ENCODE assay signal across 11 cellular contexts in the genomic region with DNA sequence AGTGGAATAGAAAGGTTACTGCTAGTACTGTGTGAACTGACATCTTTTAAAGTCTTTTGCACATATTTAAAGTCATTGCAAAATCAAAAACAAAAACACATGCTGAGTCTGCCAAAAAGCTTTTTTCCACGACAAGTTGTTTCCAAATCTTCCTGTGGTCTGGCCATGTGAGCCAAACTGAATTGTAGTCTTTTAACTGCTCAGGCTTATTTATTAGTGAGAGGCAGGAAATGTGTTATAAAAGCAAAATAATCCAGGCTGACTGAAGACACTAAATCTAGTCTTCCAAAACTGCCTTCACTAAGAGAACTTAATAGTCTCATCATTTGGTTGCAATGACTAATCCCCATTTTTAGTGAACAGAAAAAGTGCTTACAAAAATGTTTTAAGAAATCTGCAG. TPM values are rescaled to one million over a fixed set of nuclear protein-coding genes. Genes with fewer than 3 reads are reported as not detected.
DNase-seq lines count a peak whose midpoint lies in the region; ATAC-seq, FAIRE-seq and TF ChIP-seq lines count a peak whose summit lies in the region.
"Had no signal": no experiment of that assay in that cellular context is flagged by ENCODE, and none has a peak within 500 bp of the region (broad histone marks: within the 10 kb centered on the region; RNA-seq: fewer than 3 reads in every experiment).

No MANE protein-coding gene starts in this region.

- dilution Hi-C loops in keratinocyte (cut with MboI; ENCODE audit: extremely low pct_ligation_motif_present, low sequenced_read_pairs) = no loop called here

- peaks cover 83% of the 10 kb centered on the region for H3K4me1 Mint-ChIP-seq in activated T-cell treated with anti-CD3 and anti-CD28 coated beads, Interleukin-2, amount 50 U/mL, for 24 hours (ENCODE audit: low read depth)
- H3K4me1 Mint-ChIP-seq in activated naive CD8-positive, alpha-beta T cell treated with anti-CD3 and anti-CD28 coated beads, Interleukin-2, amount 50 U/mL, for 24 hours = peaks cover 80% of the 10 kb centered on the region

- peak overlapping the region; percentile 26 for H3K4me2 ChIP-seq in keratinocyte (ENCODE audit: control insufficient read depth, extremely low read depth, insufficient read depth, low read depth, low read length)

- H3K27me3 ChIP-seq in keratinocyte (ENCODE audit: control insufficient read depth, extremely low read depth, insufficient read depth, low read length) = no peaks in the 10 kb centered on the region
- H3K27me3 ChIP-seq in suprapubic skin = no peaks in the 10 kb centered on the region

- peaks cover 20% of the 10 kb centered on the region for H3K79me2 ChIP-seq in keratinocyte (ENCODE audit: control insufficient read depth, insufficient read depth, low read length)

- ATAC-seq in activated naive CD8-positive, alpha-beta T cell treated with anti-CD3 and anti-CD28 coated beads, Interleukin-2, amount 50 U/mL, for 24 hours = no peak
- ATAC-seq in HG02884 (IDR thresholded peaks at IDR 0.05; ENCODE audit: unreplicated experiment) = no peak

- H3K9ac ChIP-seq in keratinocyte (ENCODE audit: control insufficient read depth, extremely low read depth, insufficient read depth, low read length) = no peak overlapping the region

- peaks cover 61% of the 10 kb centered on the region for H3K36me3 Mint-ChIP-seq in activated T-cell treated with anti-CD3 and anti-CD28 coated beads, Interleukin-2, amount 50 U/mL, for 24 hours (ENCODE audit: low read depth)
- H3K36me3 Mint-ChIP-seq in activated naive CD8-positive, alpha-beta T cell treated with anti-CD3 and anti-CD28 coated beads, Interleukin-2, amount 50 U/mL, for 24 hours (ENCODE audit: low read depth) = peaks cover 54% of the 10 kb centered on the region

- no peaks in the 10 kb centered on the region for H3K9me3 ChIP-seq in keratinocyte (ENCODE audit: control insufficient read depth, low read depth, low read length)
- no peaks in the 10 kb centered on the region for H3K9me3 ChIP-seq in suprapubic skin

- TF ChIP-seq CTCF in keratinocyte (optimal IDR thresholded peaks at IDR 0.05 in 1 of 3, IDR thresholded peaks at IDR 0.05 in 1 of 3, conservative IDR thresholded peaks at IDR 0.05 in 1 of 3; ENCODE audit: extremely low read depth in 1 of 3, insufficient read depth in 2 of 3, low read length in 3 of 3) (no peak), suprapubic skin (IDR thresholded peaks at IDR 0.05) (no peak)

- H3K27me3 Mint-ChIP-seq in activated T-cell treated with anti-CD3 and anti-CD28 coated beads, Interleukin-2, amount 50 U/mL, for 24 hours = no peaks in the 10 kb centered on the region
- H3K27me3 Mint-ChIP-seq in activated naive CD8-positive, alpha-beta T cell treated with anti-CD3 and anti-CD28 coated beads, Interleukin-2, amount 50 U/mL, for 24 hours = no peaks in the 10 kb centered on the region

- WGBS in suprapubic skin = 3% methylated on average over 1 of the region's 1 CpG

- H3K27ac Mint-ChIP-seq in activated T-cell treated with anti-CD3 and anti-CD28 coated beads, Interleukin-2, amount 50 U/mL, for 24 hours = peak overlapping the region; percentile 98
- H3K27ac Mint-ChIP-seq in activated naive CD8-positive, alpha-beta T cell treated with anti-CD3 and anti-CD28 coated beads, Interleukin-2, amount 50 U/mL, for 24 hours = peak overlapping the region; percentile 99

- no peaks in the 10 kb centered on the region for H3K9me1 ChIP-seq in keratinocyte (ENCODE audit: control insufficient read depth, extremely low read depth, insufficient read depth, low read length)

- H4K20me1 ChIP-seq in keratinocyte (ENCODE audit: control insufficient read depth, extremely low read depth, insufficient read depth, low read length) = no peaks in the 10 kb centered on the region

- FAIRE-seq in keratinocyte (lab: Jason Lieb, UNC) = no peak

- DNase-seq in activated T-cell treated with anti-CD3 and anti-CD28 coated beads, Interleukin-2, amount 50 U/mL, for 24 hours = no peak
- no peak for DNase-seq in activated T-cell treated with anti-CD3 and anti-CD28 coated beads, Interleukin-2, amount 50 U/mL, for 1 hour
- DNase-seq in activated naive CD8-positive, alpha-beta T cell treated with anti-CD3 and anti-CD28 coated beads, Interleukin-2, amount 50 U/mL, for 24 hours = no peak
- no peak for DNase-seq in keratinocyte (ENCODE audit: low read depth, low spot score)
- no peak for DNase-seq in suprapubic skin (ENCODE audit: low spot score in 2 of 2)
- no peak for DNase-seq in occipital lobe (lab: John Stamatoyannopoulos, UW)
- no peak for DNase-seq in stimulated activated CD4-positive, alpha-beta T cell treated with anti-CD3 and anti-CD28 coated beads, Interleukin-4, amount 100 ng/mL, for 4 hours

- no peak for TF ChIP-seq POLR2A in suprapubic skin (IDR thresholded peaks at IDR 0.05)

- H3K9me3 Mint-ChIP-seq in activated T-cell treated with anti-CD3 and anti-CD28 coated beads, Interleukin-2, amount 50 U/mL, for 24 hours = no peaks in the 10 kb centered on the region
- no peaks in the 10 kb centered on the region for H3K9me3 Mint-ChIP-seq in activated naive CD8-positive, alpha-beta T cell treated with anti-CD3 and anti-CD28 coated beads, Interleukin-2, amount 50 U/mL, for 24 hours

- H3K4me1 ChIP-seq in keratinocyte (ENCODE audit: control insufficient read depth, extremely low read depth, insufficient read depth, low read length) (peaks cover 14% of the 10 kb centered on the region), suprapubic skin (peaks cover 38% of the 10 kb centered on the region)

- H3K4me3 Mint-ChIP-seq in activated T-cell treated with anti-CD3 and anti-CD28 coated beads, Interleukin-2, amount 50 U/mL, for 24 hours = peak overlapping the region; percentile 97
- H3K4me3 Mint-ChIP-seq in activated naive CD8-positive, alpha-beta T cell treated with anti-CD3 and anti-CD28 coated beads, Interleukin-2, amount 50 U/mL, for 24 hours = peak overlapping the region; percentile 99

- no peak overlapping the region for H3K27ac ChIP-seq in keratinocyte (ENCODE audit: control insufficient read depth, insufficient read depth, low read length)
- H3K27ac ChIP-seq in suprapubic skin = peak overlapping the region; percentile 45

- no peak overlapping the region for H3K4me3 ChIP-seq in keratinocyte (ENCODE audit: control insufficient read depth in 2 of 3, extremely low read depth in 1 of 3, insufficient read depth in 2 of 3, low read depth in 1 of 3, low read length in 3 of 3)
- H3K4me3 ChIP-seq in suprapubic skin = no peak overlapping the region

- peaks cover 0 to 1% of the 10 kb centered on the region in 2 experiments for H3K36me3 ChIP-seq in keratinocyte (ENCODE audit: control insufficient read depth in 2 of 2, extremely low read depth in 1 of 2, insufficient read depth in 2 of 2, low read length in 2 of 2)
- H3K36me3 ChIP-seq in suprapubic skin = no peaks in the 10 kb centered on the region

- no peak for TF ChIP-seq EP300 in suprapubic skin (IDR thresholded peaks at IDR 0.05)

- H2AFZ ChIP-seq in keratinocyte (ENCODE audit: control insufficient read depth, low read length) = no peak overlapping the region

RNA-seq across cellular contexts. Expression of a gene that starts 2.3 kb away (rescaled TPM):
- 12.4 to 21.1 TPM (median 16.2 TPM) in 3 replicates for polyA plus RNA-seq in keratinocyte
- polyA plus RNA-seq in keratinocyte (2011; ENCODE audit: low read depth) = 24.8 TPM
- polyA plus RNA-seq in keratinocyte (2011; cell fraction: cytosol; rRNA removed) = 11.5 and 22.1 TPM in 2 replicates
- 8.5 and 10.7 TPM in 2 replicates for polyA plus RNA-seq in keratinocyte (2011; cell fraction: nucleus; rRNA removed)
- 11.9 and 12.9 TPM in 2 replicates for polyA plus RNA-seq in keratinocyte (2012; ENCODE audit: low replicate concordance)
- 1.2 to 6.6 TPM (median 3.4 TPM) in 3 replicates for polyA minus RNA-seq in keratinocyte
- 6.3 TPM for polyA minus RNA-seq in keratinocyte (2011; cell fraction: cytosol; rRNA and poly(A)+ RNA removed)
- polyA minus RNA-seq in keratinocyte (2011; cell fraction: nucleus; rRNA and poly(A)+ RNA removed) = 2.0 and 3.7 TPM in 2 replicates
- total RNA-seq in suprapubic skin (10 to 100 TPM; 12.9 to 22.1 (median 17.9) TPM), occipital lobe (17.6 TPM)

RNA-seq across cellular contexts. Expression of a gene that starts 14.3 kb away (rescaled TPM):
- polyA plus RNA-seq in keratinocyte = not detected in 3 replicates
- not detected for polyA plus RNA-seq in keratinocyte (2011; ENCODE audit: low read depth)
- not detected in 2 replicates for polyA plus RNA-seq in keratinocyte (2011; cell fraction: cytosol; rRNA removed)
- not detected in 2 replicates for polyA plus RNA-seq in keratinocyte (2011; cell fraction: nucleus; rRNA removed)
- polyA plus RNA-seq in keratinocyte (2012; ENCODE audit: low replicate concordance) = not detected in 2 replicates
- not detected in 3 replicates for polyA minus RNA-seq in keratinocyte
- not detected for polyA minus RNA-seq in keratinocyte (2011; cell fraction: cytosol; rRNA and poly(A)+ RNA removed)
- not detected in 2 replicates for polyA minus RNA-seq in keratinocyte (2011; cell fraction: nucleus; rRNA and poly(A)+ RNA removed)
- total RNA-seq in suprapubic skin = not detected
- total RNA-seq in occipital lobe = not detected

RNA-seq across cellular contexts. Expression of a gene that starts 37.0 kb away (rescaled TPM):
- polyA plus RNA-seq in keratinocyte = 2.4 TPM in 1 of 3 replicates, not detected in the others
- not detected for polyA plus RNA-seq in keratinocyte (2011; ENCODE audit: low read depth)
- not detected in 2 replicates for polyA plus RNA-seq in keratinocyte (2011; cell fraction: cytosol; rRNA removed)
- not detected in 2 replicates for polyA plus RNA-seq in keratinocyte (2011; cell fraction: nucleus; rRNA removed)
- not detected in 2 replicates for polyA plus RNA-seq in keratinocyte (2012; ENCODE audit: low replicate concordance)
- not detected in 3 replicates for polyA minus RNA-seq in keratinocyte
- 104 TPM for polyA minus RNA-seq in keratinocyte (2011; cell fraction: cytosol; rRNA and poly(A)+ RNA removed)
- polyA minus RNA-seq in keratinocyte (2011; cell fraction: nucleus; rRNA and poly(A)+ RNA removed) = not detected in 2 replicates
- total RNA-seq in suprapubic skin = not detected
- not detected for total RNA-seq in occipital lobe
- total RNA-seq: cerebellum, mononuclear cell, SK-MEL-5 had no signal
